13 cellular contexts compared by ENCODE assay signal in genomic region chr6:13181398-13181797, GRCh38.
"Had no signal": no experiment of that assay in that cellular context is flagged by ENCODE, and none has a peak within 500 bp of the region (broad histone marks: within the 10 kb centered on the region; RNA-seq: fewer than 3 reads in every experiment).

No MANE protein-coding gene starts in this region.

- H3K4me3 ChIP-seq: pancreas, thyroid gland had no signal

- H3K27ac Mint-ChIP-seq: activated CD8-positive, alpha-beta T cell treated with anti-CD3 and anti-CD28 coated beads, Interleukin-2, amount 10 ng/mL, durations not matched to agents 7 days and 5 days; activated naive CD4-positive, alpha-beta T cell treated with anti-CD3 and anti-CD28 coated beads, Interleukin-2, amount 50 U/mL, for 72 hours; immature natural killer cell; stimulated activated memory B cell treated with anti-CD40 and anti-IgM and Interleukin-4, amounts not matched to agents 10 μg/mL and 1 μg/mL and 100 μg/mL, for 72 hours; T-helper 17 cell had no signal

- H3K36me3 ChIP-seq: pancreas, thyroid gland had no signal

- H3K36me3 Mint-ChIP-seq: activated naive CD4-positive, alpha-beta T cell treated with anti-CD3 and anti-CD28 coated beads, Interleukin-2, amount 50 U/mL, for 72 hours; immature natural killer cell; stimulated activated memory B cell treated with anti-CD40 and anti-IgM and Interleukin-4, amounts not matched to agents 10 μg/mL and 1 μg/mL and 100 μg/mL, for 72 hours had no signal

- H3K4me1 ChIP-seq: pancreas, thyroid gland had no signal

- H3K27me3 ChIP-seq: pancreas, thyroid gland had no signal

- H3K27ac ChIP-seq: pancreas, thyroid gland had no signal

- H3K9me3 Mint-ChIP-seq: activated naive CD4-positive, alpha-beta T cell treated with anti-CD3 and anti-CD28 coated beads, Interleukin-2, amount 50 U/mL, for 72 hours; immature natural killer cell; stimulated activated memory B cell treated with anti-CD40 and anti-IgM and Interleukin-4, amounts not matched to agents 10 μg/mL and 1 μg/mL and 100 μg/mL, for 72 hours had no signal

- H3K9me3 ChIP-seq: pancreas, thyroid gland had no signal

- H3K4me3 Mint-ChIP-seq: activated CD8-positive, alpha-beta T cell treated with anti-CD3 and anti-CD28 coated beads, Interleukin-2, amount 10 ng/mL, durations not matched to agents 7 days and 5 days; immature natural killer cell; stimulated activated memory B cell treated with anti-CD40 and anti-IgM and Interleukin-4, amounts not matched to agents 10 μg/mL and 1 μg/mL and 100 μg/mL, for 72 hours; T-helper 17 cell had no signal

- DNase-seq: activated CD4-positive, alpha-beta T cell treated with anti-CD3 and anti-CD28 coated beads for 48 hours; activated CD8-positive, alpha-beta memory T cell treated with anti-CD3 and anti-CD28 coated beads, Interleukin-2, amount 50 U/mL, for 4 hours; activated CD8-positive, alpha-beta T cell treated with anti-CD3 and anti-CD28 coated beads, Interleukin-2, amount 10 ng/mL, durations not matched to agents 7 days and 5 days; activated gamma-delta T cell; activated T-cell treated with anti-CD3 and anti-CD28 coated beads, Interleukin-2, amount 50 U/mL, for 48 hours; immature natural killer cell; pancreas; stimulated activated CD4-positive, alpha-beta T cell treated with anti-CD3 and anti-CD28 coated beads, Interleukin-2, amount 100 ng/mL, for 48 hours; T-helper 17 cell; thyroid gland had no signal

- ATAC-seq: activated CD8-positive, alpha-beta T cell treated with anti-CD3 and anti-CD28 coated beads, Interleukin-2, amount 10 ng/mL, durations not matched to agents 7 days and 5 days; activated naive CD4-positive, alpha-beta T cell treated with anti-CD3 and anti-CD28 coated beads, Interleukin-2, amount 50 U/mL, for 72 hours; esophagus mucosa; pancreas; stimulated activated memory B cell treated with anti-CD40 and anti-IgM and Interleukin-4, amounts not matched to agents 10 μg/mL and 1 μg/mL and 100 μg/mL, for 72 hours; T-helper 17 cell had no signal
